Comparison of ENCODE assay signal across 8 cellular contexts in genomic region chr11:64204464-64204989, GRCh38. TPM values are rescaled to one million over a fixed set of nuclear protein-coding genes. Genes with fewer than 3 reads are reported as not detected.
DNase-seq lines count a peak whose midpoint lies in the region; ATAC-seq and TF ChIP-seq lines count a peak whose summit lies in the region.

No MANE protein-coding gene starts in this region.

- H3K36me3 Mint-ChIP-seq in Calu3 (ENCODE audit: insufficient read depth, unreplicated experiment): peaks cover 85% of the 10 kb centered on the region
- peaks cover 99% of the 10 kb centered on the region for H3K36me3 Mint-ChIP-seq in activated T-cell treated with anti-CD3 and anti-CD28 coated beads, Interleukin-2, amount 50 U/mL, for 24 hours (ENCODE audit: low read depth)
- peaks cover 36% of the 10 kb centered on the region for H3K36me3 Mint-ChIP-seq in natural killer cell treated with Interleukin-12 subunit alpha and Interleukin-12 subunit beta and Interleukin-15 and Interleukin-18, amount 100 ng/mL, for 72 hours

- H3K9me3 Mint-ChIP-seq in Calu3 (ENCODE audit: low read depth, unreplicated experiment): no peaks in the 10 kb centered on the region
- H3K9me3 Mint-ChIP-seq in activated T-cell treated with anti-CD3 and anti-CD28 coated beads, Interleukin-2, amount 50 U/mL, for 24 hours: no peaks in the 10 kb centered on the region
- no peaks in the 10 kb centered on the region for H3K9me3 Mint-ChIP-seq in natural killer cell treated with Interleukin-12 subunit alpha and Interleukin-12 subunit beta and Interleukin-15 and Interleukin-18, amount 100 ng/mL, for 72 hours

- BruUV-seq in Calu3 (replicated peaks; lab: Mats Ljungman, UMichigan): no TSS peak

- H3K4me3 ChIP-seq in Peyer's patch (no peak overlapping the region), esophagus squamous epithelium (no peak overlapping the region), stomach (no peak overlapping the region)

- CTCF ChIA-PET in Calu3 (lab: Charles Lee): interaction anchor here (0.7 to 1.9 kb wide), 14 partner anchors 13 to 244 kb away, joined by 3 to 16 read pairs (median 4); partner anchors contain the start of genes PLCB3, PRDX5, STIP1 and TRMT112

- intact Hi-C loops in Calu3 (cut with micrococcal nuclease; ENCODE audit: unreplicated experiment) (no loop called here), esophagus squamous epithelium (cut with DNase I) (loop anchor here (5.0 kb wide), 1 partner anchor 98 kb away; the partner anchor contains the start of gene CATSPERZ), stomach (cut with DNase I; ENCODE audit: low total_unique reads) (loop anchor here (10.0 kb wide), 1 partner anchor 90 kb away; the partner anchor contains the start of gene KCNK4)

- no peak for TF ChIP-seq EP300 in stomach (IDR thresholded peaks at IDR 0.05)

- no peak for ATAC-seq in natural killer cell treated with Interleukin-12 subunit alpha and Interleukin-12 subunit beta and Interleukin-15 and Interleukin-18, amount 100 ng/mL, for 72 hours
- ATAC-seq in HG02588 (IDR thresholded peaks at IDR 0.05; ENCODE audit: unreplicated experiment): no peak

- DNase-seq in Calu3 (peak; percentile 78), LHCN-M2 (ENCODE audit: low read depth) (peak; percentile 97), Peyer's patch (peak; percentile 87 to 96 (median 89)), esophagus squamous epithelium (lab: John Stamatoyannopoulos, UW) (no peak), stomach (peak; percentile 94)
- DNase-seq in activated T-cell treated with anti-CD3 and anti-CD28 coated beads, Interleukin-2, amount 50 U/mL, for 24 hours: peak; percentile 78
- peak; percentile 80 for DNase-seq in natural killer cell treated with Interleukin-12 subunit alpha and Interleukin-12 subunit beta and Interleukin-15 and Interleukin-18, amount 100 ng/mL, for 72 hours (ENCODE audit: low spot score)

- H3K27me3 Mint-ChIP-seq in Calu3 (ENCODE audit: unreplicated experiment): no peaks in the 10 kb centered on the region
- no peaks in the 10 kb centered on the region for H3K27me3 Mint-ChIP-seq in activated T-cell treated with anti-CD3 and anti-CD28 coated beads, Interleukin-2, amount 50 U/mL, for 24 hours
- H3K27me3 Mint-ChIP-seq in natural killer cell treated with Interleukin-12 subunit alpha and Interleukin-12 subunit beta and Interleukin-15 and Interleukin-18, amount 100 ng/mL, for 72 hours: no peaks in the 10 kb centered on the region

- H3K27ac ChIP-seq in Peyer's patch (peak overlapping the region in 2 of 4 donors; percentile 81 to 86), esophagus squamous epithelium (peak overlapping the region in 3 of 4 donors; percentile 38 to 89 (median 87)), stomach (peak overlapping the region in 3 of 5 donors; percentile 85 to 91 (median 87))

- H3K27me3 ChIP-seq in Peyer's patch (no peaks in the 10 kb centered on the region), esophagus squamous epithelium (no peaks in the 10 kb centered on the region), stomach (no peaks in the 10 kb centered on the region)

- no peak overlapping the region for H3K4me3 Mint-ChIP-seq in Calu3 (ENCODE audit: low read depth, unreplicated experiment)
- peak overlapping the region; percentile 34 for H3K4me3 Mint-ChIP-seq in activated T-cell treated with anti-CD3 and anti-CD28 coated beads, Interleukin-2, amount 50 U/mL, for 24 hours
- peak overlapping the region; percentile 76 for H3K4me3 Mint-ChIP-seq in natural killer cell treated with Interleukin-12 subunit alpha and Interleukin-12 subunit beta and Interleukin-15 and Interleukin-18, amount 100 ng/mL, for 72 hours

- TF ChIP-seq POLR2A in Peyer's patch (IDR thresholded peaks at IDR 0.05) (no peak), esophagus squamous epithelium (IDR thresholded peaks at IDR 0.05) (no peak), stomach (IDR thresholded peaks at IDR 0.05) (no peak)

- H3K9me3 ChIP-seq in Peyer's patch: no peaks in the 10 kb centered on the region
- H3K9me3 ChIP-seq in esophagus squamous epithelium: no peaks in the 10 kb centered on the region
- no peaks in the 10 kb centered on the region for H3K9me3 ChIP-seq in stomach

- peak; percentile 12 for TF ChIP-seq CTCF in Calu3 (IDR thresholded peaks at IDR 0.05; ENCODE audit: unreplicated experiment)
- TF ChIP-seq CTCF in Peyer's patch (IDR thresholded peaks at IDR 0.05): peak; percentile 63 to 91 (median 86)
- peak; percentile 66 to 87 (median 73) for TF ChIP-seq CTCF in esophagus squamous epithelium (IDR thresholded peaks at IDR 0.05)
- peak in 5 of 7 experiments; percentile 57 to 80 (median 66) for TF ChIP-seq CTCF in stomach (IDR thresholded peaks at IDR 0.05)

- WGBS in esophagus squamous epithelium, 2 donors: 19 to 30% methylated on average over 7 of the region's 7 CpGs
- 17 to 31% (median 23%) methylated on average over 7 of the region's 7 CpGs for WGBS in stomach, 5 donors

- peaks cover 9% of the 10 kb centered on the region for H3K4me1 Mint-ChIP-seq in Calu3 (ENCODE audit: low read depth, unreplicated experiment)
- H3K4me1 Mint-ChIP-seq in activated T-cell treated with anti-CD3 and anti-CD28 coated beads, Interleukin-2, amount 50 U/mL, for 24 hours (ENCODE audit: low read depth): peaks cover 49% of the 10 kb centered on the region
- H3K4me1 Mint-ChIP-seq in natural killer cell treated with Interleukin-12 subunit alpha and Interleukin-12 subunit beta and Interleukin-15 and Interleukin-18, amount 100 ng/mL, for 72 hours (ENCODE audit: low read depth in 2 of 2): peaks cover 31 to 40% of the 10 kb centered on the region in 2 donors

- H3K4me1 ChIP-seq in Peyer's patch: peaks cover 0 to 33% (median 18%) of the 10 kb centered on the region in 4 donors
- H3K4me1 ChIP-seq in esophagus squamous epithelium: peaks cover 4 to 52% (median 8%) of the 10 kb centered on the region in 3 donors
- peaks cover 41 to 58% (median 49%) of the 10 kb centered on the region in 4 donors for H3K4me1 ChIP-seq in stomach

- peak overlapping the region; percentile 31 for H3K27ac Mint-ChIP-seq in Calu3 (ENCODE audit: unreplicated experiment)
- peak overlapping the region; percentile 99 for H3K27ac Mint-ChIP-seq in activated T-cell treated with anti-CD3 and anti-CD28 coated beads, Interleukin-2, amount 50 U/mL, for 24 hours
- peak overlapping the region; percentile 95 to 97 for H3K27ac Mint-ChIP-seq in natural killer cell treated with Interleukin-12 subunit alpha and Interleukin-12 subunit beta and Interleukin-15 and Interleukin-18, amount 100 ng/mL, for 72 hours

- H3K36me3 ChIP-seq in Peyer's patch: peaks cover 0 to 48% (median 3%) of the 10 kb centered on the region in 3 donors
- peaks cover 13 to 79% (median 37%) of the 10 kb centered on the region in 3 donors for H3K36me3 ChIP-seq in esophagus squamous epithelium
- H3K36me3 ChIP-seq in stomach: peaks cover 46 to 73% (median 57%) of the 10 kb centered on the region in 4 donors

RNA-seq across cellular contexts. Expression of gene FERMT3, which starts 2.0 kb away (rescaled TPM):
- total RNA-seq in Calu3 (2022) (16.6 and 18.6 TPM in 2 replicates), LHCN-M2 (2014; rRNA removed) (18.4 and 22.8 TPM in 2 replicates), Peyer's patch (10 to 100 TPM; 15.1 to 94.1 (median 23.2) TPM), esophagus squamous epithelium (10 to 100 TPM in 2 of 4 donors, 1 to 10 TPM in 2; 3.8 to 16.9 (median 10.6) TPM), stomach (10 to 100 TPM; 11.9 to 30.3 (median 17.9) TPM)
- polyA plus RNA-seq in LHCN-M2 (2012): 15.5 TPM
- total RNA-seq in natural killer cell treated with Interleukin-12 subunit alpha and Interleukin-12 subunit beta and Interleukin-15 and Interleukin-18, amount 100 ng/mL, for 72 hours: 100 to 1,000 TPM; 249 to 276 TPM
- 10 to 100 TPM; 12.4 to 31.9 (median 19.5) TPM for polyA plus RNA-seq in stomach

RNA-seq across cellular contexts. Expression of gene STIP1, which starts 18.6 kb away (rescaled TPM):
- total RNA-seq in Calu3 (2022) (344 and 391 TPM in 2 replicates), LHCN-M2 (2014; rRNA removed) (237 and 248 TPM in 2 replicates), Peyer's patch (100 to 1,000 TPM in 1 of 4 donors, 10 to 100 TPM in 3; 50.3 to 106 (median 67.0) TPM), esophagus squamous epithelium (100 to 1,000 TPM in 2 of 4 donors, 10 to 100 TPM in 2; 81.6 to 116 (median 104) TPM), stomach (100 to 1,000 TPM in 1 of 5 donors, 10 to 100 TPM in 4; 27.4 to 259 (median 68.1) TPM)
- polyA plus RNA-seq in LHCN-M2 (2012): 174 TPM
- 100 to 1,000 TPM; 431 to 450 TPM for total RNA-seq in natural killer cell treated with Interleukin-12 subunit alpha and Interleukin-12 subunit beta and Interleukin-15 and Interleukin-18, amount 100 ng/mL, for 72 hours
- polyA plus RNA-seq in stomach: 10 to 100 TPM; 51.5 to 56.2 (median 53.2) TPM

RNA-seq across cellular contexts. Expression of gene TRPT1, which starts 21.5 kb away (rescaled TPM):
- 43.1 TPM in 2 replicates for total RNA-seq in Calu3 (2022)
- 65.0 and 72.5 TPM in 2 replicates for total RNA-seq in LHCN-M2 (2014; rRNA removed)
- 59.0 TPM for polyA plus RNA-seq in LHCN-M2 (2012)
- 10 to 100 TPM; 82.5 to 90.2 (median 87.4) TPM for total RNA-seq in Peyer's patch
- total RNA-seq in esophagus squamous epithelium: 10 to 100 TPM; 23.9 to 68.7 (median 45.8) TPM
- total RNA-seq in natural killer cell treated with Interleukin-12 subunit alpha and Interleukin-12 subunit beta and Interleukin-15 and Interleukin-18, amount 100 ng/mL, for 72 hours: 10 to 100 TPM; 30.5 to 35.7 TPM
- total RNA-seq in stomach: 100 to 1,000 TPM in 2 of 5 donors, 10 to 100 TPM in 3; 15.2 to 425 (median 63.8) TPM
- polyA plus RNA-seq in stomach: 10 to 100 TPM; 75.8 to 83.5 (median 79.7) TPM

RNA-seq across cellular contexts. Expression of gene NUDT22, which starts 21.5 kb away (rescaled TPM):
- total RNA-seq in Calu3 (2022) (58.7 and 63.6 TPM in 2 replicates), LHCN-M2 (2014; rRNA removed) (89.8 and 101 TPM in 2 replicates), Peyer's patch (100 to 1,000 TPM; 145 to 190 (median 156) TPM), esophagus squamous epithelium (10 to 100 TPM; 44.0 to 60.1 (median 50.7) TPM), stomach (100 to 1,000 TPM in 4 of 5 donors, 10 to 100 TPM in 1; 35.1 to 363 (median 124) TPM)
- 67.7 TPM for polyA plus RNA-seq in LHCN-M2 (2012)
- 100 to 1,000 TPM in 1 of 2 donors, 10 to 100 TPM in 1; 83.6 to 120 TPM for total RNA-seq in natural killer cell treated with Interleukin-12 subunit alpha and Interleukin-12 subunit beta and Interleukin-15 and Interleukin-18, amount 100 ng/mL, for 72 hours
- 100 to 1,000 TPM in 1 of 3 donors, 10 to 100 TPM in 2; 62.4 to 143 (median 76.2) TPM for polyA plus RNA-seq in stomach

RNA-seq across cellular contexts. Expression of gene DNAJC4, which starts 25.8 kb away (rescaled TPM):
- 26.6 and 28.0 TPM in 2 replicates for total RNA-seq in Calu3 (2022)
- total RNA-seq in LHCN-M2 (2014; rRNA removed): 4.4 and 8.3 TPM in 2 replicates
- 7.8 TPM for polyA plus RNA-seq in LHCN-M2 (2012)
- total RNA-seq in Peyer's patch: 10 to 100 TPM; 42.9 to 95.0 (median 80.3) TPM
- 10 to 100 TPM in 3 of 4 donors, 1 to 10 TPM in 1; 8.9 to 27.1 (median 16.8) TPM for total RNA-seq in esophagus squamous epithelium
- total RNA-seq in natural killer cell treated with Interleukin-12 subunit alpha and Interleukin-12 subunit beta and Interleukin-15 and Interleukin-18, amount 100 ng/mL, for 72 hours: 10 to 100 TPM; 31.2 to 33.0 TPM
- 10 to 100 TPM in 4 of 5 donors, 1 to 10 TPM in 1; 8.3 to 61.8 (median 14.9) TPM for total RNA-seq in stomach
- 100 to 1,000 TPM in 2 of 3 donors, 10 to 100 TPM in 1; 69.8 to 115 (median 106) TPM for polyA plus RNA-seq in stomach

Comparison
In these comparisons a context has a peak if more than half of its experiments do, and no peak if none do; other contexts are left out.
1. H3K27ac Mint-ChIP-seq: peak in every context shown above with its lines; median percentile 99 in activated T-cell treated with anti-CD3 and anti-CD28 coated beads, Interleukin-2, amount 50 U/mL, for 24 hours; 96 in natural killer cell treated with Interleukin-12 subunit alpha and Interleukin-12 subunit beta and Interleukin-15 and Interleukin-18, amount 100 ng/mL, for 72 hours; 31 in Calu3.
2. CTCF ChIP-seq: peak in every context shown above with its lines; median percentile 86 in Peyer's patch; 73 in esophagus squamous epithelium; 66 in stomach; 12 in Calu3.